Comparison of ENCODE assay signal across 9 cellular contexts in the genomic region with DNA sequence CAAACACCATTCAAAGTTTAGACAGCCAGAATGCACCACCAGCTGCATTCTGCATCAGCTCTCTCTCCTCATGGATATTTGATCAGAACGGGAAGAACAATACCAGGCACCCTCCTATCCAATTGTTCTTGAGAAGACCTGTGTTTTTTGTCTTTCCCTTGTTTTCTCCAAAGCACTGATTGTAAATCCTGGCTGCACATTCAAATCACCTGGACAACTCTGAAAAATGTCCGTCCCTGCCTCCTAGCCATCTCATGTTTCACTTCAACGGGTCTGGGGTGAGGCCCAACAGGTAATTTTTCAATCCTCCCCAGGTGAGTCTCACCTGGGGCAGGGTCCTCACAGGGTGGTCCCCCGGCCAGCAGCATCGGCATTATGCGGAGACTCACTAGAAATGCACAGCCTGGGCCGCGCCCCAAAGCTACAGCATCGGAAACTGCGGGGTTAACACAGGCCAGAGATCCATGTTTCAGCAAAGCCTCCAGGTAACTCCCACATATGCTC. TPM values are rescaled to one million over a fixed set of nuclear protein-coding genes. Genes with fewer than 3 reads are reported as not detected.
DNase-seq lines count a peak whose midpoint lies in the region; ATAC-seq and TF ChIP-seq lines count a peak whose summit lies in the region.
"Had no signal": no experiment of that assay in that cellular context is flagged by ENCODE, and none has a peak within 500 bp of the region (broad histone marks: within the 10 kb centered on the region; RNA-seq: fewer than 3 reads in every experiment).

No MANE protein-coding gene starts in this region.

- CTCF ChIA-PET in A673 (lab: Charles Lee), result no interaction called here

- no peak for DNase-seq in A673 (ENCODE audit: low spot score)
- DNase-seq in coronary artery (ENCODE audit: low spot score), result no peak
- DNase-seq in stimulated activated CD4-positive, alpha-beta T cell treated with anti-CD3 and anti-CD28 coated beads, Interleukin-4, amount 100 ng/mL, for 4 hours, result no peak
- no peak for DNase-seq in activated CD4-positive, CD25-positive, alpha-beta regulatory T cell treated with anti-CD3 and anti-CD28 coated beads, Interleukin-2, amount 50 U/mL, for 72 hours
- DNase-seq in GM19240 (ENCODE audit: insufficient read length, low spot score), result no peak
- DNase-seq: GDM1 had no signal

- H3K9me3 ChIP-seq in A673 (ENCODE audit: low read depth, low read length, poor library complexity, severe bottlenecking), result no peaks in the 10 kb centered on the region
- H3K9me3 ChIP-seq in HUES48 (ENCODE audit: control insufficient read depth, insufficient read depth, low read length), result no peaks in the 10 kb centered on the region
- H3K9me3 ChIP-seq in neural cell (ENCODE audit: low read length), result no peaks in the 10 kb centered on the region

- H3K4me3 ChIP-seq in A673 (ENCODE audit: low read depth, low read length, poor library complexity, severe bottlenecking) (peak overlapping the region; percentile 82), HUES48 (ENCODE audit: low read depth, low read length) (peak overlapping the region; percentile 23), coronary artery (peak overlapping the region; percentile 85), neural cell (ENCODE audit: low read length) (peak overlapping the region; percentile 65)

- H4K20me1 ChIP-seq in neural cell (ENCODE audit: insufficient read depth), result no peaks in the 10 kb centered on the region

- TF ChIP-seq RAD21 in neural cell (conservative IDR thresholded peaks at IDR 0.05), result no peak

- H3K9ac ChIP-seq in HUES48 (ENCODE audit: low read depth, low read length) (no peak overlapping the region), neural cell (ENCODE audit: low read length) (peak overlapping the region; percentile 48)

- H3K27me3 ChIP-seq in A673 (replicated peaks; ENCODE audit: insufficient read depth, low read depth, low read length, poor library complexity), result no peaks in the 10 kb centered on the region
- no peaks in the 10 kb centered on the region for H3K27me3 ChIP-seq in HUES48 (ENCODE audit: control insufficient read depth, insufficient read depth, low read length)
- H3K27me3 ChIP-seq in neural cell (ENCODE audit: insufficient read depth, low read depth, low read length), result no peaks in the 10 kb centered on the region

- H2AFZ ChIP-seq in neural cell (ENCODE audit: low read depth, low read length), result no peak overlapping the region

- no peak for TF ChIP-seq EP300 in neural cell (conservative IDR thresholded peaks at IDR 0.05; ENCODE audit: poor library complexity, severe bottlenecking)

- no TSS peak for BruUV-seq in A673 (replicated peaks; lab: Mats Ljungman, UMichigan)

- H3K4me2 ChIP-seq in neural cell (ENCODE audit: low read length), result peak overlapping the region; percentile 66

- no peaks in the 10 kb centered on the region for H3F3A ChIP-seq in neural cell (ENCODE audit: insufficient read depth, low read length, poor library complexity, severe bottlenecking)

- peaks cover 17% of the 10 kb centered on the region for H3K4me1 ChIP-seq in A673 (ENCODE audit: insufficient read depth, low read length, poor library complexity, severe bottlenecking)
- H3K4me1 ChIP-seq in HUES48 (ENCODE audit: control insufficient read depth, insufficient read depth, low read length), result peaks cover 42% of the 10 kb centered on the region

- ATAC-seq in GM18519 (IDR thresholded peaks at IDR 0.05; ENCODE audit: low FRiP score, unreplicated experiment), result no peak

- H3K36me3 ChIP-seq in A673 (ENCODE audit: insufficient read depth, low read length, poor library complexity, severe bottlenecking) (peaks cover 86% of the 10 kb centered on the region), HUES48 (ENCODE audit: control insufficient read depth, insufficient read depth, low read length) (peaks cover 22% of the 10 kb centered on the region), neural cell (ENCODE audit: insufficient read depth, low read length) (peaks cover 3% of the 10 kb centered on the region)

- TF ChIP-seq CTCF in A673 (conservative IDR thresholded peaks at IDR 0.05; ENCODE audit: low read depth, low read length), result no peak
- TF ChIP-seq CTCF in coronary artery (IDR thresholded peaks at IDR 0.05), result no peak
- TF ChIP-seq CTCF in neural cell (IDR thresholded peaks at IDR 0.05; ENCODE audit: poor library complexity, severe bottlenecking), result no peak

- H3K79me2 ChIP-seq in neural cell (replicated peaks; ENCODE audit: insufficient read depth, low read length), result peaks cover 59% of the 10 kb centered on the region

- H3K9me2 ChIP-seq in neural cell (ENCODE audit: insufficient read depth, low read length), result no peaks in the 10 kb centered on the region

- H3K27ac ChIP-seq in A673 (ENCODE audit: low read depth, low read length, poor library complexity, severe bottlenecking), result peak overlapping the region; percentile 97
- no peak overlapping the region for H3K27ac ChIP-seq in HUES48 (ENCODE audit: low read depth, low read length)
- peak overlapping the region; percentile 16 to 42 for H3K27ac ChIP-seq in coronary artery
- peak overlapping the region; percentile 4 for H3K27ac ChIP-seq in neural cell (ENCODE audit: low read length)

- POLR2A ChIA-PET in A673 (lab: Charles Lee; ENCODE audit: low non-redundant PET), result interaction anchor here (0.7 to 0.9 kb wide), 2 partner anchors 81 to 287 kb away, joined by 4 to 6 read pairs; no protein-coding TSS in a partner anchor

- intact Hi-C loops in A673 (cut with micrococcal nuclease; ENCODE audit: unreplicated experiment), result loop anchor here (5.0 kb wide), 1 partner anchor 129 kb away; no protein-coding TSS in a partner anchor

TF ChIP-seq in neural cell, 6 proteins besides CTCF, POLR2A, EP300 and RAD21:
- TF ChIP-seq, protein P1, sequence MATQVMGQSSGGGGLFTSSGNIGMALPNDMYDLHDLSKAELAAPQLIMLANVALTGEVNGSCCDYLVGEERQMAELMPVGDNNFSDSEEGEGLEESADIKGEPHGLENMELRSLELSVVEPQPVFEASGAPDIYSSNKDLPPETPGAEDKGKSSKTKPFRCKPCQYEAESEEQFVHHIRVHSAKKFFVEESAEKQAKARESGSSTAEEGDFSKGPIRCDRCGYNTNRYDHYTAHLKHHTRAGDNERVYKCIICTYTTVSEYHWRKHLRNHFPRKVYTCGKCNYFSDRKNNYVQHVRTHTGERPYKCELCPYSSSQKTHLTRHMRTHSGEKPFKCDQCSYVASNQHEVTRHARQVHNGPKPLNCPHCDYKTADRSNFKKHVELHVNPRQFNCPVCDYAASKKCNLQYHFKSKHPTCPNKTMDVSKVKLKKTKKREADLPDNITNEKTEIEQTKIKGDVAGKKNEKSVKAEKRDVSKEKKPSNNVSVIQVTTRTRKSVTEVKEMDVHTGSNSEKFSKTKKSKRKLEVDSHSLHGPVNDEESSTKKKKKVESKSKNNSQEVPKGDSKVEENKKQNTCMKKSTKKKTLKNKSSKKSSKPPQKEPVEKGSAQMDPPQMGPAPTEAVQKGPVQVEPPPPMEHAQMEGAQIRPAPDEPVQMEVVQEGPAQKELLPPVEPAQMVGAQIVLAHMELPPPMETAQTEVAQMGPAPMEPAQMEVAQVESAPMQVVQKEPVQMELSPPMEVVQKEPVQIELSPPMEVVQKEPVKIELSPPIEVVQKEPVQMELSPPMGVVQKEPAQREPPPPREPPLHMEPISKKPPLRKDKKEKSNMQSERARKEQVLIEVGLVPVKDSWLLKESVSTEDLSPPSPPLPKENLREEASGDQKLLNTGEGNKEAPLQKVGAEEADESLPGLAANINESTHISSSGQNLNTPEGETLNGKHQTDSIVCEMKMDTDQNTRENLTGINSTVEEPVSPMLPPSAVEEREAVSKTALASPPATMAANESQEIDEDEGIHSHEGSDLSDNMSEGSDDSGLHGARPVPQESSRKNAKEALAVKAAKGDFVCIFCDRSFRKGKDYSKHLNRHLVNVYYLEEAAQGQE (IDR thresholded peaks at IDR 0.05; ENCODE audit: borderline replicate concordance), result no peak
- no peak for TF ChIP-seq EZH2 (IDR thresholded peaks at IDR 0.05; ENCODE audit: borderline replicate concordance, insufficient read depth, low read length, poor library complexity, severe bottlenecking)
- no peak for TF ChIP-seq SMC3 (conservative IDR thresholded peaks at IDR 0.05; ENCODE audit: poor library complexity)
- TF ChIP-seq MXI1 (conservative IDR thresholded peaks at IDR 0.05; ENCODE audit: poor library complexity, severe bottlenecking), result no peak
- TF ChIP-seq TAF1 (IDR thresholded peaks at IDR 0.05; ENCODE audit: low read depth), result no peak
- TF ChIP-seq POLR2AphosphoS5 (IDR thresholded peaks at IDR 0.05), result no peak

RNA-seq across cellular contexts. Expression of a gene that starts 5.5 kb away (rescaled TPM):
- 135 TPM in 2 replicates for total RNA-seq in A673 (2021)
- 5.8 and 7.1 TPM in 2 replicates for polyA plus RNA-seq in neural cell
- polyA minus RNA-seq in neural cell, result 13.8 and 15.6 TPM in 2 replicates

Comparison
In these comparisons a context has a peak if more than half of its experiments do, and no peak if none do; other contexts are left out.
1. H3K4me3 ChIP-seq: peak in every context shown above with its lines; median percentile 85 in coronary artery; 82 in A673; 65 in neural cell; 23 in HUES48.